ENCODE assay signal across 1 cellular context in the genomic region with DNA sequence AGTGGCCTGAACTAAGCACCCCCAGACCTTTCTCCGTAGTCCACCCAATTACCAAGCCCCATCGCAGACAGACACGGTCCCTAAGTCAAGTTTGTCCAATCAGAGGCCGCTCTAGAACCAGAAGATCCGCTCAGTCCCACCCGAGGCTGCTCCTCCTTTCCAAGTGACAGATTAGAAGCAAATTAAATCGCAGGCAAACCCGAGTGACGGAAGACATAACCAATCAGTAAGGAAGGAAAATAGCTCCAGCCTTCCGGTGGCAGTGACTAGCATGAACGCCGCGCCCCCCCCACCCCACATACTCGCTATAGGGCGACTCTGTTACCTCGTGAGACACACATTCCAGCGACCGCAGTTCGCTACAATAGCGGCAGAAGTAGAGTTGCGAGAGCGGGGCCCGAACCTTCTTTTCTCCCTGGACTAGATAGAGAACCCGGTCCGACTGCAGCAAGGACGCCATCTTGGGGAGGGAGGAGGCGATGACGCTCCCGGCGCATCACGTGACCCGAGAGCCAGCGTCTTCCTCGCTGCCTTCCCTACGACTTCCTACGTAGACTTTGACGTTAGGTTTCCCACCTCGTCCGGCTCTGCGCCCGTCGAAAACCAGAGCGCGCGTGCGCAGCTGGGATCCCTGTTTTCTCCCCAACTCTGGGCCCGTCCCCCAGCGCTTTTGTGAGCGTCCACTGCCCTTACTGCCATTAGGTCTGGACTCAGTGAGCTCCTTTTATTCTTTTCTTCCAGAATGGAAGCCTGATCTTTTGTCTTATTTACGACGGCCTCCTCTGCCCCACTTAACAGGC.
TF ChIP-seq lines count a peak whose summit lies in the region.

DCTN4 (minus strand) TSS at position 484 of the 800 bp plus-strand sequence; CDS start at position 460, 24 bp downstream.

TF ChIP-seq in HepG2, 621 proteins besides CTCF, POLR2A, EP300 and RAD21 (continued from another document and continues in another):
- TF ChIP-seq, protein P1, sequence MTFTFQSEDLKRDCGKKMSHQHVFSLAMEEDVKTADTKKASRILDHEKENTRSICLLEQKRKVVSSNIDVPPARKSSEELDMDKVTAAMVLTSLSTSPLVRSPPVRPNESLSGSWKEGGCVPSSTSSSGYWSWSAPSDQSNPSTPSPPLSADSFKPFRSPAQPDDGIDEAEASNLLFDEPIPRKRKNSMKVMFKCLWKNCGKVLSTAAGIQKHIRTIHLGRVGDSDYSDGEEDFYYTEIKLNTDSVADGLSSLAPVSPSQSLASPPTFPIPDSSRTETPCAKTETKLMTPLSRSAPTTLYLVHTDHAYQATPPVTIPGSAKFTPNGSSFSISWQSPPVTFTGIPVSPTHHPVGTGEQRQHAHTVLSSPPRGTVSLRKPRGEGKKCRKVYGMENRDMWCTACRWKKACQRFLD (CRISPR knock-in tag; IDR thresholded peaks at IDR 0.05; ENCODE audit: borderline replicate concordance) = 0 out of 2 replicates have a peak, but pooled peaks have one; percentile 37
- 0 out of 2 replicates have a peak, but pooled peaks have one; percentile 53 for TF ChIP-seq ZC3H4 (CRISPR knock-in tag; IDR thresholded peaks at IDR 0.05; ENCODE audit: borderline replicate concordance)
- no peak for TF ChIP-seq ZNF572 (CRISPR knock-in tag; IDR thresholded peaks at IDR 0.05)
- TF ChIP-seq SMAD9 (CRISPR knock-in tag; IDR thresholded peaks at IDR 0.05) = 0 out of 2 replicates have a peak, but pooled peaks have one; percentile 36
- 0 out of 2 replicates have a peak, but pooled peaks have one; percentile 9 for TF ChIP-seq KMT2A (CRISPR knock-in tag; IDR thresholded peaks at IDR 0.05)
- TF ChIP-seq, protein P2, sequence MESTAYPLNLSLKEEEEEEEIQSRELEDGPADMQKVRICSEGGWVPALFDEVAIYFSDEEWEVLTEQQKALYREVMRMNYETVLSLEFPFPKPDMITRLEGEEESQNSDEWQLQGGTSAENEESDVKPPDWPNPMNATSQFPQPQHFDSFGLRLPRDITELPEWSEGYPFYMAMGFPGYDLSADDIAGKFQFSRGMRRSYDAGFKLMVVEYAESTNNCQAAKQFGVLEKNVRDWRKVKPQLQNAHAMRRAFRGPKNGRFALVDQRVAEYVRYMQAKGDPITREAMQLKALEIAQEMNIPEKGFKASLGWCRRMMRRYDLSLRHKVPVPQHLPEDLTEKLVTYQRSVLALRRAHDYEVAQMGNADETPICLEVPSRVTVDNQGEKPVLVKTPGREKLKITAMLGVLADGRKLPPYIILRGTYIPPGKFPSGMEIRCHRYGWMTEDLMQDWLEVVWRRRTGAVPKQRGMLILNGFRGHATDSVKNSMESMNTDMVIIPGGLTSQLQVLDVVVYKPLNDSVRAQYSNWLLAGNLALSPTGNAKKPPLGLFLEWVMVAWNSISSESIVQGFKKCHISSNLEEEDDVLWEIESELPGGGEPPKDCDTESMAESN (CRISPR knock-in tag; conservative IDR thresholded peaks at IDR 0.05) = 0 out of 2 replicates have a peak, but pooled peaks have one; percentile 13
- TF ChIP-seq HNF1B (CRISPR knock-in tag; IDR thresholded peaks at IDR 0.05) = peak; percentile 2; the same call in 1 of the 2 replicates
- peak; percentile 75; the same call in 1 of the 2 replicates for TF ChIP-seq BRD4 (CRISPR knock-in tag; IDR thresholded peaks at IDR 0.05)
- TF ChIP-seq TBL1XR1 (IDR thresholded peaks at IDR 0.05; ENCODE audit: borderline replicate concordance, low read length, partially characterized antibody) = peak; percentile 70
- TF ChIP-seq, protein P3, sequence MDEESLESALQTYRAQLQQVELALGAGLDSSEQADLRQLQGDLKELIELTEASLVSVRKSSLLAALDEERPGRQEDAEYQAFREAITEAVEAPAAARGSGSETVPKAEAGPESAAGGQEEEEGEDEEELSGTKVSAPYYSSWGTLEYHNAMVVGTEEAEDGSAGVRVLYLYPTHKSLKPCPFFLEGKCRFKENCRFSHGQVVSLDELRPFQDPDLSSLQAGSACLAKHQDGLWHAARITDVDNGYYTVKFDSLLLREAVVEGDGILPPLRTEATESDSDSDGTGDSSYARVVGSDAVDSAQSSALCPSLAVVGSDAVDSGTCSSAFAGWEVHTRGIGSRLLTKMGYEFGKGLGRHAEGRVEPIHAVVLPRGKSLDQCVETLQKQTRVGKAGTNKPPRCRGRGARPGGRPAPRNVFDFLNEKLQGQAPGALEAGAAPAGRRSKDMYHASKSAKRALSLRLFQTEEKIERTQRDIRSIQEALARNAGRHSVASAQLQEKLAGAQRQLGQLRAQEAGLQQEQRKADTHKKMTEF (CRISPR knock-in tag; IDR thresholded peaks at IDR 0.05) = peak; percentile 61; the same call in 1 of the 2 replicates
- peak; percentile 80 for TF ChIP-seq PHF8 (CRISPR knock-in tag; IDR thresholded peaks at IDR 0.05)
- TF ChIP-seq DMTF1 (CRISPR knock-in tag; IDR thresholded peaks at IDR 0.05) = 0 out of 2 replicates have a peak, but pooled peaks have one; percentile 21
- peak; percentile 53 for TF ChIP-seq MED8 (CRISPR knock-in tag; IDR thresholded peaks at IDR 0.05; ENCODE audit: insufficient replicate concordance)
- peak; percentile 63 for TF ChIP-seq FOSL2 (CRISPR knock-in tag; IDR thresholded peaks at IDR 0.05)
- TF ChIP-seq KLF16 (CRISPR knock-in tag; IDR thresholded peaks at IDR 0.05) = no peak
- TF ChIP-seq ZNF878 (CRISPR knock-in tag; IDR thresholded peaks at IDR 0.05) = no peak
- TF ChIP-seq CBX1 (IDR thresholded peaks at IDR 0.05; ENCODE audit: low read depth) = peak; percentile 33
- TF ChIP-seq ZC3H13 (CRISPR knock-in tag; IDR thresholded peaks at IDR 0.05) = peak; percentile 25; the same call in 1 of the 2 replicates
- TF ChIP-seq SNAPC4 (CRISPR knock-in tag; IDR thresholded peaks at IDR 0.05) = no peak
- no peak for TF ChIP-seq BRCA1 (CRISPR knock-in tag; IDR thresholded peaks at IDR 0.05)
- peak; percentile 76 for TF ChIP-seq XRCC5 (optimal IDR thresholded peaks at IDR 0.05; ENCODE audit: low read length)
- TF ChIP-seq BORCS8-MEF2B (CRISPR knock-in tag; IDR thresholded peaks at IDR 0.05) = no peak
- no peak for TF ChIP-seq CSRNP1 (CRISPR knock-in tag; IDR thresholded peaks at IDR 0.05)
- TF ChIP-seq, protein P4, sequence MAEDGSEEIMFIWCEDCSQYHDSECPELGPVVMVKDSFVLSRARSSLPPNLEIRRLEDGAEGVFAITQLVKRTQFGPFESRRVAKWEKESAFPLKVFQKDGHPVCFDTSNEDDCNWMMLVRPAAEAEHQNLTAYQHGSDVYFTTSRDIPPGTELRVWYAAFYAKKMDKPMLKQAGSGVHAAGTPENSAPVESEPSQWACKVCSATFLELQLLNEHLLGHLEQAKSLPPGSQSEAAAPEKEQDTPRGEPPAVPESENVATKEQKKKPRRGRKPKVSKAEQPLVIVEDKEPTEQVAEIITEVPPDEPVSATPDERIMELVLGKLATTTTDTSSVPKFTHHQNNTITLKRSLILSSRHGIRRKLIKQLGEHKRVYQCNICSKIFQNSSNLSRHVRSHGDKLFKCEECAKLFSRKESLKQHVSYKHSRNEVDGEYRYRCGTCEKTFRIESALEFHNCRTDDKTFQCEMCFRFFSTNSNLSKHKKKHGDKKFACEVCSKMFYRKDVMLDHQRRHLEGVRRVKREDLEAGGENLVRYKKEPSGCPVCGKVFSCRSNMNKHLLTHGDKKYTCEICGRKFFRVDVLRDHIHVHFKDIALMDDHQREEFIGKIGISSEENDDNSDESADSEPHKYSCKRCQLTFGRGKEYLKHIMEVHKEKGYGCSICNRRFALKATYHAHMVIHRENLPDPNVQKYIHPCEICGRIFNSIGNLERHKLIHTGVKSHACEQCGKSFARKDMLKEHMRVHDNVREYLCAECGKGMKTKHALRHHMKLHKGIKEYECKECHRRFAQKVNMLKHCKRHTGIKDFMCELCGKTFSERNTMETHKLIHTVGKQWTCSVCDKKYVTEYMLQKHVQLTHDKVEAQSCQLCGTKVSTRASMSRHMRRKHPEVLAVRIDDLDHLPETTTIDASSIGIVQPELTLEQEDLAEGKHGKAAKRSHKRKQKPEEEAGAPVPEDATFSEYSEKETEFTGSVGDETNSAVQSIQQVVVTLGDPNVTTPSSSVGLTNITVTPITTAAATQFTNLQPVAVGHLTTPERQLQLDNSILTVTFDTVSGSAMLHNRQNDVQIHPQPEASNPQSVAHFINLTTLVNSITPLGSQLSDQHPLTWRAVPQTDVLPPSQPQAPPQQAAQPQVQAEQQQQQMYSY (CRISPR knock-in tag; IDR thresholded peaks at IDR 0.05) = no peak
- TF ChIP-seq, protein P5, sequence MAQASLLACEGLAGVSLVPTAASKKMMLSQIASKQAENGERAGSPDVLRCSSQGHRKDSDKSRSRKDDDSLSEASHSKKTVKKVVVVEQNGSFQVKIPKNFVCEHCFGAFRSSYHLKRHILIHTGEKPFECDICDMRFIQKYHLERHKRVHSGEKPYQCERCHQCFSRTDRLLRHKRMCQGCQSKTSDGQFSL (CRISPR knock-in tag; IDR thresholded peaks at IDR 0.05) = peak; percentile 99
- TF ChIP-seq MEIS2 (CRISPR knock-in tag; IDR thresholded peaks at IDR 0.05) = no peak
- TF ChIP-seq PHF21A (CRISPR knock-in tag; IDR thresholded peaks at IDR 0.05) = peak; percentile 82
- peak; percentile 4 for TF ChIP-seq ZBTB26 (CRISPR knock-in tag; IDR thresholded peaks at IDR 0.05; ENCODE audit: borderline replicate concordance)
